ENCODE assay signal across 17 cellular contexts in genomic region chr1:46449223-46450159, GRCh38. TPM values are rescaled to one million over a fixed set of nuclear protein-coding genes. Genes with fewer than 3 reads are reported as not detected.
DNase-seq lines count a peak whose midpoint lies in the region; ATAC-seq and TF ChIP-seq lines count a peak whose summit lies in the region.
"Had no signal": no experiment of that assay in that cellular context is flagged by ENCODE, and none has a peak within 500 bp of the region (broad histone marks: within the 10 kb centered on the region; RNA-seq: fewer than 3 reads in every experiment).

No MANE protein-coding gene starts in this region.

- ATAC-seq in stimulated activated naive CD8-positive, alpha-beta T cell treated with anti-CD3 and anti-CD28 coated beads, Interleukin-15, amount 100 ng/mL, for 72 hours, result peak; percentile 41
- ATAC-seq in stimulated activated naive CD8-positive, alpha-beta T cell treated with anti-CD3 and anti-CD28 coated beads, Interleukin-15, Interleukin-2, amounts not matched to agents 100 U/mL and 50 U/mL, for 24 hours, result no peak
- peak; percentile 83 for ATAC-seq in effector memory CD8-positive, alpha-beta T cell (replicated peaks)
- ATAC-seq in right lobe of liver (no peak), HG02759 (IDR thresholded peaks at IDR 0.05; ENCODE audit: unreplicated experiment) (no peak)
- ATAC-seq: PC-3 had no signal

- intact Hi-C loops in right lobe of liver (cut with DNase I), result loop anchor here (10.0 kb wide), 2 partner anchors 75 to 95 kb away; no protein-coding TSS in a partner anchor

- peaks cover 99% of the 10 kb centered on the region for H3K27me3 Mint-ChIP-seq in stimulated activated naive CD8-positive, alpha-beta T cell treated with anti-CD3 and anti-CD28 coated beads, Interleukin-15, amount 100 ng/mL, for 72 hours
- peaks cover 65 to 87% of the 10 kb centered on the region in 2 donors for H3K27me3 Mint-ChIP-seq in effector memory CD8-positive, alpha-beta T cell

- TF ChIP-seq CTCF in right lobe of liver (IDR thresholded peaks at IDR 0.05), result no peak

- no peaks in the 10 kb centered on the region for H3K4me1 ChIP-seq in right lobe of liver
- H3K4me1 ChIP-seq: BE2C had no signal

- H3K27ac Mint-ChIP-seq in stimulated activated naive CD8-positive, alpha-beta T cell treated with anti-CD3 and anti-CD28 coated beads, Interleukin-15, amount 100 ng/mL, for 72 hours, result no peak overlapping the region
- peak overlapping the region in 1 of 2 donors; percentile 24 for H3K27ac Mint-ChIP-seq in effector memory CD8-positive, alpha-beta T cell
- H3K27ac Mint-ChIP-seq: CD4-positive, alpha-beta memory T cell had no signal

- peaks cover 4% of the 10 kb centered on the region for H3K36me3 Mint-ChIP-seq in effector memory CD8-positive, alpha-beta T cell (ENCODE audit: insufficient read depth)

- TF ChIP-seq POLR2A in right lobe of liver (IDR thresholded peaks at IDR 0.05), result no peak

- H3K4me1 Mint-ChIP-seq in stimulated activated naive CD8-positive, alpha-beta T cell treated with anti-CD3 and anti-CD28 coated beads, Interleukin-15, amount 100 ng/mL, for 72 hours, result peaks cover 20% of the 10 kb centered on the region
- H3K4me1 Mint-ChIP-seq in effector memory CD8-positive, alpha-beta T cell (ENCODE audit: low read depth in 2 of 2), result peaks cover 12 to 21% of the 10 kb centered on the region in 2 donors

- H3K4me3 ChIP-seq in right lobe of liver, result no peak overlapping the region

- peaks cover 0 to 6% of the 10 kb centered on the region in 2 donors for H3K27me3 ChIP-seq in right lobe of liver

- H3K9me3 ChIP-seq in right lobe of liver, result no peaks in the 10 kb centered on the region
- H3K9me3 ChIP-seq: BE2C, SK-N-SH had no signal

- no peaks in the 10 kb centered on the region for H3K9me3 Mint-ChIP-seq in stimulated activated naive CD8-positive, alpha-beta T cell treated with anti-CD3 and anti-CD28 coated beads, Interleukin-15, amount 100 ng/mL, for 72 hours
- no peaks in the 10 kb centered on the region for H3K9me3 Mint-ChIP-seq in effector memory CD8-positive, alpha-beta T cell
- H3K9me3 Mint-ChIP-seq: CD4-positive, alpha-beta memory T cell had no signal

- DNase-seq in stimulated activated naive CD8-positive, alpha-beta T cell treated with anti-CD3 and anti-CD28 coated beads, Interleukin-15, amount 100 ng/mL, for 72 hours, result no peak
- DNase-seq in stimulated activated naive CD8-positive, alpha-beta T cell treated with anti-CD3 and anti-CD28 coated beads, Interleukin-15, Interleukin-2, amounts not matched to agents 100 U/mL and 50 U/mL, for 24 hours, result no peak
- DNase-seq in RPMI7951 (ENCODE audit: low read depth) (peak; percentile 6), right lobe of liver (no peak), germinal center (ENCODE audit: low spot score) (no peak)
- peak in 1 of 3 experiments; percentile 9 for DNase-seq in effector memory CD8-positive, alpha-beta T cell
- DNase-seq: ACHN; BE2C; CD4-positive, alpha-beta memory T cell; Kasumi-1; NCI-H1436 treated with DMSO at 0.1 percent for 48 hours; NCI-H2081; NCI-H2227 treated with DMSO at 0.1 percent for 48 hours; NCI-H524 treated with DMSO at 0.1 percent for 48 hours; PC-3; SK-N-SH had no signal

- H3K27ac ChIP-seq in right lobe of liver, result no peak overlapping the region

- 51% methylated on average over 4 of the region's 6 CpGs for WGBS in right lobe of liver (ENCODE audit: insufficient coverage, low coverage, low lambda C conversion rate, missing lambda C conversion rate)

- peak overlapping the region in 1 of 2 donors; percentile 3 for H3K4me3 Mint-ChIP-seq in stimulated activated naive CD8-positive, alpha-beta T cell treated with anti-CD3 and anti-CD28 coated beads, Interleukin-15, amount 100 ng/mL, for 72 hours
- peak overlapping the region in 1 of 2 donors; percentile 39 for H3K4me3 Mint-ChIP-seq in effector memory CD8-positive, alpha-beta T cell

- H3K36me3 ChIP-seq in right lobe of liver, result no peaks in the 10 kb centered on the region
- H3K36me3 ChIP-seq: BE2C had no signal

RNA-seq across cellular contexts. Expression of gene DMBX1, which starts 40.1 kb away (rescaled TPM):
- not detected in 2 replicates for total RNA-seq in RPMI7951 (2014; rRNA removed; shearing (Covaris generic))
- total RNA-seq in right lobe of liver, result not detected
- total RNA-seq: CD4-positive, alpha-beta memory T cell had no signal

RNA-seq across cellular contexts. Expression of gene FAAH, which starts 55.4 kb away (rescaled TPM):
- total RNA-seq in RPMI7951 (2014; rRNA removed; shearing (Covaris generic)), result not detected in 2 replicates
- total RNA-seq in right lobe of liver, result 10 to 100 TPM; 26.6 to 48.7 (median 33.5) TPM

Comparison
In these comparisons a context has a peak if more than half of its experiments do, and no peak if none do; other contexts are left out.
1. ATAC-seq: peak in stimulated activated naive CD8-positive, alpha-beta T cell treated with anti-CD3 and anti-CD28 coated beads, Interleukin-15, amount 100 ng/mL, for 72 hours (single experiment) and effector memory CD8-positive, alpha-beta T cell (single experiment); none in stimulated activated naive CD8-positive, alpha-beta T cell treated with anti-CD3 and anti-CD28 coated beads, Interleukin-15, Interleukin-2, amounts not matched to agents 100 U/mL and 50 U/mL, for 24 hours (single experiment), right lobe of liver (0 of 4) and HG02759 (single experiment).
2. RNA of gene FAAH, which starts 55.4 kb away (total RNA-seq): 26.6 to 48.7 TPM in right lobe of liver; not detected in RPMI7951; every median in the first group is over 10 times any median in the second.